28 cellular contexts compared by ENCODE assay signal in genomic region chr20:9663423-9663822, GRCh38.
"Had no signal": no experiment of that assay in that cellular context is flagged by ENCODE, and none has a peak within 500 bp of the region (broad histone marks: within the 10 kb centered on the region; RNA-seq: fewer than 3 reads in every experiment).

No MANE protein-coding gene starts in this region.

- H3K4me3 ChIP-seq: neural progenitor cell, ovary, psoas muscle, skin epidermis, smooth muscle cell, spleen, suprapubic skin, testis, tibial artery, transverse colon, upper lobe of right lung, uterus had no signal

- H3K27ac ChIP-seq: neural progenitor cell, ovary, parathyroid adenoma, psoas muscle, skin epidermis, spleen, suprapubic skin, testis, tibial artery, transverse colon, upper lobe of right lung, uterus had no signal

- H3K36me3 ChIP-seq: neural progenitor cell, ovary, spleen, suprapubic skin, tibial artery, transverse colon, upper lobe of right lung, uterus had no signal

- H3K9me3 ChIP-seq: ovary, psoas muscle, spleen, suprapubic skin, testis, tibial artery, transverse colon, upper lobe of right lung, uterus had no signal

- H3K4me1 ChIP-seq: neural progenitor cell, parathyroid adenoma, psoas muscle, spleen, suprapubic skin, testis, tibial artery, transverse colon, upper lobe of right lung, uterus had no signal

- ATAC-seq: natural killer cell; psoas muscle; right cardiac atrium; sciatic nerve; stimulated activated memory B cell treated with anti-CD40 and anti-IgM and Interleukin-4, amounts not matched to agents 10 μg/mL and 1 μg/mL and 100 μg/mL, for 72 hours; stimulated activated naive CD8-positive, alpha-beta T cell treated with anti-CD3 and anti-CD28 coated beads, Interleukin-15, amount 100 ng/mL, for 72 hours; stimulated activated naive CD8-positive, alpha-beta T cell treated with anti-CD3 and anti-CD28 coated beads, Interleukin-15, Interleukin-2, amounts not matched to agents 100 U/mL and 50 U/mL, for 24 hours; upper lobe of right lung had no signal

- H3K4me2 ChIP-seq: neural progenitor cell, smooth muscle cell had no signal

- H3K9ac ChIP-seq: neural progenitor cell, parathyroid adenoma had no signal

- H3K79me2 ChIP-seq: parathyroid adenoma had no signal

- H2AFZ ChIP-seq: neural progenitor cell, parathyroid adenoma had no signal

- H3K27me3 ChIP-seq: neural progenitor cell, ovary, spleen, suprapubic skin, testis, tibial artery, transverse colon, uterus had no signal

- DNase-seq: natural killer cell; occipital lobe; ovary; posterior cingulate gyrus; psoas muscle; right cardiac atrium; spleen; stimulated activated CD4-positive, alpha-beta T cell treated with anti-CD3 and anti-CD28 coated beads, Interleukin-12 subunit alpha, Interleukin-12 subunit beta, amount 100 ng/mL, for 4 hours; stimulated activated CD4-positive, alpha-beta T cell treated with anti-CD3 and anti-CD28 coated beads, Interleukin-1b, Interleukin-23, amount 100 ng/mL, for 48 hours; stimulated activated CD4-positive, alpha-beta T cell treated with anti-CD3 and anti-CD28 coated beads, Interleukin-4, amount 100 ng/mL, for 1 hour; stimulated activated CD4-positive, alpha-beta T cell treated with anti-CD3 and anti-CD28 coated beads, Interleukin-4, amount 100 ng/mL, for 4 hours; stimulated activated CD8-positive, alpha-beta memory T cell treated with anti-CD3 and anti-CD28 coated beads, Interleukin-4, amount 100 ng/mL, for 48 hours; stimulated activated naive CD4-positive, alpha-beta T cell; stimulated activated naive CD8-positive, alpha-beta T cell treated with anti-CD3 and anti-CD28 coated beads, Interleukin-15, amount 100 ng/mL, for 72 hours; stimulated activated naive CD8-positive, alpha-beta T cell treated with anti-CD3 and anti-CD28 coated beads, Interleukin-15, Interleukin-2, amounts not matched to agents 100 U/mL and 50 U/mL, for 24 hours; substantia nigra; testis; tibial artery; transverse colon; upper lobe of right lung; uterus had no signal
